ENCODE assay signal across 19 cellular contexts in the genomic region with DNA sequence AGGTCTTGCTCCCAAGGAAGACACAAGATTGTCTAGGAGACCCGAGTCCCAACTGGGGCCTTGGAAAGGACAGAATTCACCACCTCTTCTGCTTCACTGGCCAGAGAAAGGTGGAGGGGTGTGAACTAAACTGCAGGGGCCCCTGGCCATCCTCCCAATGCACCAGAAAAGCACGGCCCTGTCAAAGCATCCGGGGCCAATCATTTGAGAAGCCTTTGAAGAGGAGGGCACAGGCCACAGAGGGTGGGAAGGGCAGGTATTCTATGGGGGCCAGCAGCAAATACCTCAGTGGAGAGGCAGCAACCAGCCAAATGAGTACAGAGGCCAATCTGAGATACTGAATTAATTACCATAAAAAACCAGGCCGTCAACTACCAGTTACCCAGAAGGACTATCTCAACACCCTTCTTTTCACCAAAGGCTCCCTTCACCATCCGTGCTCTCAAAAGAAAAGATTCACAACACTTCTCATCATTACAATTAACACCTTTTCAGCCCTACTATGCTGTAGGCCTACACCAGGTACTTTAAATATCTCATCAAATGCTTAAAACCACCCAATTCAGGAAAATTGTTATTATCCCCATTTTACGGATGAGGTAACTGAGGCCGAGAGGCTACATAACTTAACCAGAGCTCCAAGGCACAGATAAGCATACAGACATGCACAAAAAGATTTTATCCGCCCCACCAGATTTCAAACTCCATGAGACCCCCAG. TPM values are rescaled to one million over a fixed set of nuclear protein-coding genes. Genes with fewer than 3 reads are reported as not detected.
DNase-seq lines count a peak whose midpoint lies in the region; ATAC-seq lines count a peak whose summit lies in the region.
"Had no signal": no experiment of that assay in that cellular context is flagged by ENCODE, and none has a peak within 500 bp of the region (broad histone marks: within the 10 kb centered on the region; RNA-seq: fewer than 3 reads in every experiment).

No MANE protein-coding gene starts in this region.

- no peak for DNase-seq in activated naive CD4-positive, alpha-beta T cell treated with anti-CD3 and anti-CD28 coated beads, Interleukin-2, amount 50 U/mL, for 72 hours (ENCODE audit: low spot score in 2 of 2)
- DNase-seq in activated naive CD4-positive, alpha-beta T cell treated with Interleukin-2 at 50 U/mL for 16 hours: no peak
- DNase-seq in T-cell: no peak
- DNase-seq in central memory CD8-positive, alpha-beta T cell (ENCODE audit: low spot score in 2 of 2): no peak
- DNase-seq in naive thymus-derived CD8-positive, alpha-beta T cell: no peak
- no peak for DNase-seq in anterior cingulate cortex (lab: John Stamatoyannopoulos, UW)
- no peak for DNase-seq in dermis blood vessel endothelial cell
- DNase-seq: ACHN; activated CD4-positive, alpha-beta T cell treated with anti-CD3 and anti-CD28 coated beads for 36 hours; central memory CD4-positive, alpha-beta T cell; HCEC 1CT; NCI-H1092; NCI-H1930; NCI-H69; retina; stimulated activated CD4-positive, alpha-beta T cell treated with anti-CD3 and anti-CD28 coated beads, Interleukin-1b, Interleukin-23, amount 100 ng/mL, for 48 hours had no signal

- H3K36me3 Mint-ChIP-seq in activated naive CD4-positive, alpha-beta T cell treated with anti-CD3 and anti-CD28 coated beads, Interleukin-2, amount 50 U/mL, for 72 hours: peaks cover 5 to 49% of the 10 kb centered on the region in 2 donors
- H3K36me3 Mint-ChIP-seq in T-cell: peaks cover 18% of the 10 kb centered on the region
- peaks cover 5% of the 10 kb centered on the region for H3K36me3 Mint-ChIP-seq in central memory CD8-positive, alpha-beta T cell (ENCODE audit: insufficient read depth)
- peaks cover 0 to 8% (median 7%) of the 10 kb centered on the region in 3 donors for H3K36me3 Mint-ChIP-seq in naive thymus-derived CD8-positive, alpha-beta T cell
- H3K36me3 Mint-ChIP-seq: mesothelial cell of epicardium had no signal

- CTCF ChIA-PET in T-cell (lab: Charles Lee): no interaction called here

- ATAC-seq in activated naive CD4-positive, alpha-beta T cell treated with anti-CD3 and anti-CD28 coated beads, Interleukin-2, amount 50 U/mL, for 72 hours: no peak
- ATAC-seq in T-cell (replicated peaks in 1 of 4): no peak
- no peak for ATAC-seq in central memory CD8-positive, alpha-beta T cell (replicated peaks; ENCODE audit: extremely low read depth, poor library complexity, severe bottlenecking)
- no peak for ATAC-seq in naive thymus-derived CD8-positive, alpha-beta T cell
- no peak for ATAC-seq in GM19351 (IDR thresholded peaks at IDR 0.05; ENCODE audit: unreplicated experiment)
- ATAC-seq: activated CD4-positive, alpha-beta T cell treated with anti-CD3 and anti-CD28 coated beads for 36 hours had no signal

- POLR2A ChIA-PET in T-cell (lab: Charles Lee): interaction anchor here in 1 of 2 donors (0.6 kb wide), 1 partner anchor 41 kb away, joined by 3 read pairs; no protein-coding TSS in a partner anchor
- POLR2A ChIA-PET in naive thymus-derived CD8-positive, alpha-beta T cell (lab: Charles Lee): interaction anchor here (0.7 to 6.8 kb wide), 3 partner anchors 10 to 51 kb away, joined by 3 to 81 read pairs (median 18); a partner anchor contains a TSS

- H3K27ac Mint-ChIP-seq in activated naive CD4-positive, alpha-beta T cell treated with anti-CD3 and anti-CD28 coated beads, Interleukin-2, amount 50 U/mL, for 72 hours: peak overlapping the region; percentile 86 to 97
- peak overlapping the region; percentile 55 to 67 for H3K27ac Mint-ChIP-seq in T-cell
- H3K27ac Mint-ChIP-seq in central memory CD8-positive, alpha-beta T cell (ENCODE audit: low read depth): no peak overlapping the region
- peak overlapping the region in 8 of 10 donors; percentile 25 to 93 (median 44) for H3K27ac Mint-ChIP-seq in naive thymus-derived CD8-positive, alpha-beta T cell
- H3K27ac Mint-ChIP-seq: activated CD4-positive, alpha-beta T cell treated with anti-CD3 and anti-CD28 coated beads for 36 hours; mesothelial cell of epicardium; nephron had no signal

- H3K9me3 Mint-ChIP-seq in activated naive CD4-positive, alpha-beta T cell treated with anti-CD3 and anti-CD28 coated beads, Interleukin-2, amount 50 U/mL, for 72 hours: no peaks in the 10 kb centered on the region
- no peaks in the 10 kb centered on the region for H3K9me3 Mint-ChIP-seq in T-cell
- H3K9me3 Mint-ChIP-seq in central memory CD8-positive, alpha-beta T cell: no peaks in the 10 kb centered on the region
- H3K9me3 Mint-ChIP-seq in naive thymus-derived CD8-positive, alpha-beta T cell: no peaks in the 10 kb centered on the region
- H3K9me3 Mint-ChIP-seq: mesothelial cell of epicardium, nephron had no signal

- H3K27me3 Mint-ChIP-seq in T-cell: no peaks in the 10 kb centered on the region
- H3K27me3 Mint-ChIP-seq in central memory CD8-positive, alpha-beta T cell: no peaks in the 10 kb centered on the region
- H3K27me3 Mint-ChIP-seq in naive thymus-derived CD8-positive, alpha-beta T cell: no peaks in the 10 kb centered on the region
- H3K27me3 Mint-ChIP-seq: activated CD4-positive, alpha-beta T cell treated with anti-CD3 and anti-CD28 coated beads for 36 hours had no signal

- H3K4me3 Mint-ChIP-seq in T-cell: peak overlapping the region in 1 of 3 donors; percentile 13
- H3K4me3 Mint-ChIP-seq in central memory CD8-positive, alpha-beta T cell: peak overlapping the region; percentile 31
- peak overlapping the region in 3 of 10 donors; percentile 13 to 30 (median 22) for H3K4me3 Mint-ChIP-seq in naive thymus-derived CD8-positive, alpha-beta T cell
- H3K4me3 Mint-ChIP-seq: activated CD4-positive, alpha-beta T cell treated with anti-CD3 and anti-CD28 coated beads for 36 hours; mesothelial cell of epicardium; nephron had no signal

- H3K4me1 Mint-ChIP-seq in T-cell: peaks cover 85 to 90% (median 89%) of the 10 kb centered on the region in 3 donors
- peaks cover 77% of the 10 kb centered on the region for H3K4me1 Mint-ChIP-seq in central memory CD8-positive, alpha-beta T cell
- H3K4me1 Mint-ChIP-seq in naive thymus-derived CD8-positive, alpha-beta T cell: peaks cover 43 to 88% (median 86%) of the 10 kb centered on the region in 4 donors

RNA-seq across cellular contexts. Expression of a gene that starts 50.7 kb away (rescaled TPM):
- 10 to 100 TPM in 1 of 2 donors, 1 to 10 TPM in 1; 3.8 to 28.2 TPM for total RNA-seq in activated naive CD4-positive, alpha-beta T cell treated with anti-CD3 and anti-CD28 coated beads, Interleukin-2, amount 50 U/mL, for 72 hours
- 10 to 100 TPM; 20.5 to 52.2 (median 25.6) TPM for total RNA-seq in T-cell
- total RNA-seq in naive thymus-derived CD8-positive, alpha-beta T cell: 10 to 100 TPM; 17.5 to 18.2 TPM
- 1 to 10 TPM; 3.8 to 7.1 (median 5.4) TPM for polyA plus RNA-seq in naive thymus-derived CD8-positive, alpha-beta T cell
- 0.05 and 0.17 TPM in 2 replicates for total RNA-seq in dermis blood vessel endothelial cell
